In the genomic region with DNA sequence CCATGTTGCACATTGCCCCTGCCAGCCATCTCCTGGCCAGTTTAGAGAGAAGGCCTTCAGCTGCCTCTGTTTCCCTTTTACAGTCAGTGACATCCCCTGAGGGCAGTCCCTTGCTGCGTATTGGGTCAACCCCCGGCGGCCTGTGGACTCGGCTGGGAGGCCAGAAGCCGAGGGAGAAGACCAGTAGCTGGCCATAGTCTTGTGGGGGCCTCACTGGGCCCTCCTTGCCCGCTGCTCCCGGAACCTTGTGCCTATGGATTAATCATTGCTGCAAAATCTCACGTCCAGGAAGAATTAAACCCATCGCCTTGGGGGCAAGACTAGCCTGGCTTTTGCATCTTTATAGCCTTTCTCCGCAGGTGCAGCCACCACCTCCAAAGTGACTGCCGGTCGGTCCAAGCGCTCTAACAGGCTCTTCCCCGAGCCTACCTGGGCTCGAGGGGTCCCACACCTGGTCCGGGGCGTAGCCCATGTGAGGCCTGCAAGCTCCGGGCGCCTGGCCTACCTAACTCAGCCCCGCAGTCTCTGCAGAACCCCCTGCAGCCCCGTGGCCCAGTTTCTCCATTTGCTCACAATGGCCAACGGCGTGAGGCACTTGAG, we compare ENCODE assay signal across 7 cellular contexts. TPM values are rescaled to one million over a fixed set of nuclear protein-coding genes. Genes with fewer than 3 reads are reported as not detected.
DNase-seq lines count a peak whose midpoint lies in the region; ATAC-seq lines count a peak whose summit lies in the region.

No MANE protein-coding gene starts in this region.

- no peaks in the 10 kb centered on the region for H3K36me3 ChIP-seq in stomach smooth muscle (ENCODE audit: control insufficient read depth in 2 of 2, insufficient read depth in 2 of 2, low read length in 2 of 2)

- peaks cover 48% of the 10 kb centered on the region for H3K4me1 Mint-ChIP-seq in activated T-helper 1 cell treated with anti-CD3 and anti-CD28 coated beads, Interleukin-12 subunit alpha, Interleukin-12 subunit beta, Interleukin-2, Interleukin-4 antibody, amounts not matched to agents 30 ng/mL and 10 ng/mL and 1 ng/mL, durations not matched to agents 14 hours and 24 hours and 36 hours (ENCODE audit: low read depth)
- H3K4me1 Mint-ChIP-seq in immature natural killer cell, result peaks cover 17 to 27% of the 10 kb centered on the region in 2 donors

- peak; percentile 10 for ATAC-seq in HG02884 (IDR thresholded peaks at IDR 0.05; ENCODE audit: unreplicated experiment)

- peak overlapping the region; percentile 86 to 92 for H3K4me3 ChIP-seq in stomach smooth muscle (ENCODE audit: low read length in 2 of 2)

- H3K36me3 Mint-ChIP-seq in activated T-helper 1 cell treated with anti-CD3 and anti-CD28 coated beads, Interleukin-12 subunit alpha, Interleukin-12 subunit beta, Interleukin-2, Interleukin-4 antibody, amounts not matched to agents 30 ng/mL and 10 ng/mL and 1 ng/mL, durations not matched to agents 14 hours and 24 hours and 36 hours (ENCODE audit: low read depth), result peaks cover 3% of the 10 kb centered on the region
- peaks cover 0 to 4% (median 0%) of the 10 kb centered on the region in 3 donors for H3K36me3 Mint-ChIP-seq in immature natural killer cell

- H3K9me3 ChIP-seq in stomach smooth muscle (ENCODE audit: control insufficient read depth in 2 of 2, low read length in 2 of 2), result no peaks in the 10 kb centered on the region

- DNase-seq in activated T-helper 1 cell treated with anti-CD3 and anti-CD28 coated beads, Interleukin-12 subunit alpha, Interleukin-12 subunit beta, Interleukin-2, Interleukin-4 antibody, amounts not matched to agents 30 ng/mL and 10 ng/mL and 1 ng/mL, durations not matched to agents 14 hours and 24 hours and 36 hours (ENCODE audit: low spot score), result no peak
- DNase-seq in immature natural killer cell, result no peak
- DNase-seq in DMS 273 treated with DMSO at 0.1 percent for 48 hours (lab: John Stamatoyannopoulos, UW), result no peak
- DNase-seq in NCI-H82 (lab: John Stamatoyannopoulos, UW), result no peak
- DNase-seq in DMS114 treated with DMSO at 0.1 percent for 48 hours (lab: John Stamatoyannopoulos, UW; ENCODE audit: unreplicated experiment), result no peak

- H3K27ac ChIP-seq in stomach smooth muscle (ENCODE audit: low read length), result peak overlapping the region; percentile 78

- peak overlapping the region; percentile 89 for H3K27ac Mint-ChIP-seq in activated T-helper 1 cell treated with anti-CD3 and anti-CD28 coated beads, Interleukin-12 subunit alpha, Interleukin-12 subunit beta, Interleukin-2, Interleukin-4 antibody, amounts not matched to agents 30 ng/mL and 10 ng/mL and 1 ng/mL, durations not matched to agents 14 hours and 24 hours and 36 hours
- H3K27ac Mint-ChIP-seq in immature natural killer cell, result no peak overlapping the region

- H3K4me1 ChIP-seq in stomach smooth muscle (ENCODE audit: control insufficient read depth, insufficient read depth, low read length), result peaks cover 36% of the 10 kb centered on the region

- H3K27me3 Mint-ChIP-seq in activated T-helper 1 cell treated with anti-CD3 and anti-CD28 coated beads, Interleukin-12 subunit alpha, Interleukin-12 subunit beta, Interleukin-2, Interleukin-4 antibody, amounts not matched to agents 30 ng/mL and 10 ng/mL and 1 ng/mL, durations not matched to agents 14 hours and 24 hours and 36 hours (ENCODE audit: insufficient read depth), result no peaks in the 10 kb centered on the region
- peaks cover 9 to 11% (median 10%) of the 10 kb centered on the region in 3 donors for H3K27me3 Mint-ChIP-seq in immature natural killer cell (ENCODE audit: low read depth in 3 of 3)

- H3K9me3 Mint-ChIP-seq in activated T-helper 1 cell treated with anti-CD3 and anti-CD28 coated beads, Interleukin-12 subunit alpha, Interleukin-12 subunit beta, Interleukin-2, Interleukin-4 antibody, amounts not matched to agents 30 ng/mL and 10 ng/mL and 1 ng/mL, durations not matched to agents 14 hours and 24 hours and 36 hours, result no peaks in the 10 kb centered on the region
- no peaks in the 10 kb centered on the region for H3K9me3 Mint-ChIP-seq in immature natural killer cell

- peak overlapping the region; percentile 92 for H3K4me3 Mint-ChIP-seq in activated T-helper 1 cell treated with anti-CD3 and anti-CD28 coated beads, Interleukin-12 subunit alpha, Interleukin-12 subunit beta, Interleukin-2, Interleukin-4 antibody, amounts not matched to agents 30 ng/mL and 10 ng/mL and 1 ng/mL, durations not matched to agents 14 hours and 24 hours and 36 hours
- peak overlapping the region; percentile 80 to 93 (median 91) for H3K4me3 Mint-ChIP-seq in immature natural killer cell

- peaks cover 0 to 3% of the 10 kb centered on the region in 2 donors for H3K27me3 ChIP-seq in stomach smooth muscle (ENCODE audit: control insufficient read depth in 1 of 2, insufficient read depth in 2 of 2, low read length in 2 of 2)

- intact Hi-C loops in activated T-helper 1 cell treated with anti-CD3 and anti-CD28 coated beads, Interleukin-12 subunit alpha, Interleukin-12 subunit beta, Interleukin-2, Interleukin-4 antibody, amounts not matched to agents 30 ng/mL and 10 ng/mL and 1 ng/mL, durations not matched to agents 14 hours and 24 hours and 36 hours (cut with micrococcal nuclease), result loop anchor here (2.0 to 5.0 kb wide), 3 partner anchors 145 to 380 kb away; partner anchors contain the start of genes DNAJC17, NUSAP1, OIP5 and ZFYVE19

- H3K9ac ChIP-seq in stomach smooth muscle (ENCODE audit: low read length in 2 of 2), result peak overlapping the region; percentile 75 to 86

RNA-seq across cellular contexts. Expression of gene CHAC1, which starts 0.9 kb away (rescaled TPM):
- total RNA-seq in activated T-helper 1 cell treated with anti-CD3 and anti-CD28 coated beads, Interleukin-12 subunit alpha, Interleukin-12 subunit beta, Interleukin-2, Interleukin-4 antibody, amounts not matched to agents 30 ng/mL and 10 ng/mL and 1 ng/mL, durations not matched to agents 14 hours and 24 hours and 36 hours, result 11.7 and 12.4 TPM in 2 replicates
- under 1 TPM in 1 of 3 donors, not detected in 2; 0.77 TPM for polyA plus RNA-seq in immature natural killer cell

RNA-seq across cellular contexts. Expression of gene DLL4, which starts 23.3 kb away (rescaled TPM):
- total RNA-seq in activated T-helper 1 cell treated with anti-CD3 and anti-CD28 coated beads, Interleukin-12 subunit alpha, Interleukin-12 subunit beta, Interleukin-2, Interleukin-4 antibody, amounts not matched to agents 30 ng/mL and 10 ng/mL and 1 ng/mL, durations not matched to agents 14 hours and 24 hours and 36 hours, result 0.29 and 0.36 TPM in 2 replicates
- polyA plus RNA-seq in immature natural killer cell, result not detected

RNA-seq across cellular contexts. Expression of gene VPS18, which starts 58.2 kb away (rescaled TPM):
- total RNA-seq in activated T-helper 1 cell treated with anti-CD3 and anti-CD28 coated beads, Interleukin-12 subunit alpha, Interleukin-12 subunit beta, Interleukin-2, Interleukin-4 antibody, amounts not matched to agents 30 ng/mL and 10 ng/mL and 1 ng/mL, durations not matched to agents 14 hours and 24 hours and 36 hours, result 15.0 and 16.7 TPM in 2 replicates
- polyA plus RNA-seq in immature natural killer cell, result 10 to 100 TPM; 20.8 to 36.8 (median 35.3) TPM
